Comparison of ENCODE assay signal across 16 cellular contexts in the genomic region with DNA sequence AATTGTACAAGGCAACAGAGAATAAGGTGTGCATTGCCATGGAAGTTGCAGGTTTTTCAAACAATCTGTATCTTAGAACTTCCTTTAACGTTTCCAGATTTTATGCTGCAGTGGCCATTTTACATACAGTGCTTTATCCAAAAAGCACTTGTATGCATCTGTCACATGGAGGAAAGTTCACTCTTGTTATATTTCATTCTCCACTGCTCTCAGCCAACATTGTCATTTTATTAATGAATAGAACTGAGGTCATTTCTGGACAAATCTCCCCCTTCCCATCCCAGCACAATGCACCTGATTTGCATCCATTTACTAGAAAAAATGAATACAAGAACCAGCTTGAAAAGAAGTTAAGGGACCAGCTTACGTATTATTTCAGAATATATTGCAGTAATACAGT.
DNase-seq lines count a peak whose midpoint lies in the region; ATAC-seq and TF ChIP-seq lines count a peak whose summit lies in the region.
"Had no signal": no experiment of that assay in that cellular context is flagged by ENCODE, and none has a peak within 500 bp of the region (broad histone marks: within the 10 kb centered on the region; RNA-seq: fewer than 3 reads in every experiment).

No MANE protein-coding gene starts in this region.

- H3K9ac ChIP-seq in neuronal stem cell (ENCODE audit: low read depth, low read length, poor library complexity) = no peak overlapping the region

- intact Hi-C loops in esophagus muscularis mucosa (cut with DNase I) = no loop called here
- intact Hi-C loops in uterus (cut with DNase I; ENCODE audit: low total_unique reads) = no loop called here

- no peak overlapping the region for H4K91ac ChIP-seq in neuronal stem cell (ENCODE audit: low read depth, low read length, poor library complexity)

- H3K18ac ChIP-seq in neuronal stem cell (ENCODE audit: low read length) = no peak overlapping the region

- H2BK120ac ChIP-seq in neuronal stem cell (ENCODE audit: low read depth, low read length) = no peak overlapping the region

- DNase-seq in NCI-H446 treated with DMSO at 0.1 percent for 48 hours (lab: John Stamatoyannopoulos, UW) (peak; percentile 38), esophagus muscularis mucosa (ENCODE audit: extremely low spot score) (no peak), neuronal stem cell (ENCODE audit: low spot score) (no peak), uterus (no peak), COLO829 (ENCODE audit: low spot score) (no peak), GM20000 (ENCODE audit: low spot score) (no peak)
- DNase-seq: activated B cell treated with CpG ODN at 0.5 μM for 24 hours; activated CD8-positive, alpha-beta T cell treated with anti-CD3 and anti-CD28 coated beads, Interleukin-2, amount 10 ng/mL, durations not matched to agents 7 days and 5 days; activated T-cell treated with anti-CD3 and anti-CD28 coated beads, Interleukin-2, amount 50 U/mL, for 4 hours; body of pancreas; cortex of kidney; foreskin keratinocyte; kidney glomerular epithelial cell; NCI-H748 treated with DMSO at 0.1 percent for 48 hours; T-helper 2 cell had no signal

- 56% methylated on average over 2 of the region's 2 CpGs for WGBS in esophagus muscularis mucosa
- WGBS in neuronal stem cell (ENCODE audit: extremely low coverage in 2 of 2, insufficient read length in 2 of 2, insufficient replicate concordance in 1 of 2), 2 donors = no CpG with 5 or more reads among the region's 2 CpGs

- H2AK5ac ChIP-seq in neuronal stem cell (ENCODE audit: low read depth, low read length) = no peak overlapping the region

- TF ChIP-seq CTCF in esophagus muscularis mucosa (IDR thresholded peaks at IDR 0.05) = no peak
- TF ChIP-seq CTCF in uterus (IDR thresholded peaks at IDR 0.05) = no peak
- TF ChIP-seq CTCF in GM20000 (IDR thresholded peaks at IDR 0.05; ENCODE audit: extremely low read depth, missing control alignments) = no peak

- no peak overlapping the region for H2BK12ac ChIP-seq in neuronal stem cell (ENCODE audit: low read length)

- no peak for TF ChIP-seq POLR2A in esophagus muscularis mucosa (IDR thresholded peaks at IDR 0.05; ENCODE audit: low read depth)
- no peak for TF ChIP-seq POLR2A in uterus (IDR thresholded peaks at IDR 0.05)

- H3K36me3 ChIP-seq in esophagus muscularis mucosa = no peaks in the 10 kb centered on the region
- no peaks in the 10 kb centered on the region for H3K36me3 ChIP-seq in neuronal stem cell (replicated peaks in 1 of 2; ENCODE audit: control insufficient read depth in 2 of 2, insufficient read depth in 2 of 2, low read length in 2 of 2)
- no peaks in the 10 kb centered on the region for H3K36me3 ChIP-seq in uterus

- H3K14ac ChIP-seq in neuronal stem cell (ENCODE audit: low read length) = no peak overlapping the region

- H2BK5ac ChIP-seq in neuronal stem cell (ENCODE audit: low read length) = no peak overlapping the region

- H3K27me3 ChIP-seq in esophagus muscularis mucosa = no peaks in the 10 kb centered on the region
- H3K27me3 ChIP-seq in neuronal stem cell (ENCODE audit: control insufficient read depth in 3 of 3, insufficient read depth in 3 of 3, low read depth in 1 of 3, low read length in 3 of 3) = no peaks in the 10 kb centered on the region
- no peaks in the 10 kb centered on the region for H3K27me3 ChIP-seq in uterus
- H3K27me3 ChIP-seq: body of pancreas, foreskin keratinocyte had no signal

- ATAC-seq in HG02588 (IDR thresholded peaks at IDR 0.05; ENCODE audit: unreplicated experiment) = no peak
- ATAC-seq: activated CD8-positive, alpha-beta T cell treated with anti-CD3 and anti-CD28 coated beads, Interleukin-2, amount 10 ng/mL, durations not matched to agents 7 days and 5 days; activated T-cell treated with anti-CD3 and anti-CD28 coated beads, Interleukin-2, amount 50 U/mL, for 4 hours; body of pancreas; foreskin keratinocyte had no signal

- H3K4me1 ChIP-seq in esophagus muscularis mucosa (peaks cover 0 to 30% (median 26%) of the 10 kb centered on the region in 4 donors), neuronal stem cell (ENCODE audit: control insufficient read depth in 2 of 2, insufficient read depth in 1 of 2, low read depth in 1 of 2, low read length in 2 of 2) (peaks cover 1 to 17% of the 10 kb centered on the region in 2 donors), uterus (no peaks in the 10 kb centered on the region)
- H3K4me1 ChIP-seq: body of pancreas, foreskin keratinocyte had no signal

- TF ChIP-seq EP300 in esophagus muscularis mucosa (IDR thresholded peaks at IDR 0.05) = no peak

- H3K9me3 ChIP-seq in esophagus muscularis mucosa (no peaks in the 10 kb centered on the region), neuronal stem cell (replicated peaks in 1 of 2; ENCODE audit: control insufficient read depth in 2 of 2, insufficient read depth in 1 of 2, low read depth in 1 of 2, low read length in 2 of 2) (no peaks in the 10 kb centered on the region), uterus (no peaks in the 10 kb centered on the region)
- H3K9me3 ChIP-seq: body of pancreas had no signal

- H3K4ac ChIP-seq in neuronal stem cell (ENCODE audit: low read length) = no peak overlapping the region

- no peak overlapping the region for H4K8ac ChIP-seq in neuronal stem cell (ENCODE audit: low read depth, low read length)

- peak overlapping the region; percentile 32 for H2AFZ ChIP-seq in neuronal stem cell (ENCODE audit: low read length)

- no peak overlapping the region for H3K27ac ChIP-seq in esophagus muscularis mucosa (replicated peaks in 1 of 4)
- no peak overlapping the region for H3K27ac ChIP-seq in neuronal stem cell (replicated peaks; ENCODE audit: low read length)
- H3K27ac ChIP-seq in uterus = peak overlapping the region; percentile 90 to 91
- H3K27ac ChIP-seq: body of pancreas, foreskin keratinocyte had no signal

- H3K79me1 ChIP-seq in neuronal stem cell (ENCODE audit: low read depth, low read length) = no peaks in the 10 kb centered on the region

- peak overlapping the region; percentile 43 to 55 (median 46) for H3K4me3 ChIP-seq in esophagus muscularis mucosa
- H3K4me3 ChIP-seq in neuronal stem cell (ENCODE audit: low read length in 2 of 2) = no peak overlapping the region
- H3K4me3 ChIP-seq in uterus = peak overlapping the region; percentile 34 to 40
- H3K4me3 ChIP-seq: body of pancreas had no signal

- H2BK15ac ChIP-seq in neuronal stem cell (ENCODE audit: low read length) = no peak overlapping the region

- H3K4me2 ChIP-seq in neuronal stem cell (ENCODE audit: insufficient read depth, low read length, poor library complexity, severe bottlenecking) = no peak overlapping the region

- no peak overlapping the region for H3K23ac ChIP-seq in neuronal stem cell (ENCODE audit: low read depth, low read length, poor library complexity)

Comparison
In these comparisons a context has a peak if more than half of its experiments do, and no peak if none do; other contexts are left out.
1. H3K27ac ChIP-seq: peak in uterus (2 of 2); none in esophagus muscularis mucosa (0 of 4) and neuronal stem cell (single experiment).
2. H3K4me3 ChIP-seq: peak in esophagus muscularis mucosa (4 of 4) and uterus (2 of 2); none in neuronal stem cell (0 of 2).